Comparison of ENCODE assay signal across 1 cellular context in the genomic region with DNA sequence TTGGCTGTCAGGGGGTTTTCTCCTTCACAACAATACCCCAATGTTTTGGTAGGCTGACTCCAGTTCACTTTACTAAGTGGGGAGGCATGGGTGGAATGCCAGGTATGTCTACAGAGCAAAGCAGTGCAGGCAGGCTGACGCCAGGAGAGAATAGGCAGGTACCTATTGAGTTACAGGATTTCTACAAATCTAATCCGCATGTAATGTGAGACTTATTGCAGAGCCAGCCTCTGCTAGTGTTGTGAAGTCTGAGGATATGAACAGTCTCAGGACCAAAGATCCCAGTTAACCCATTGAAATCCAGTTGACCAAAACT.
TF ChIP-seq lines count a peak whose summit lies in the region.

No MANE protein-coding gene starts in this region.

TF ChIP-seq in H1, 55 proteins besides CTCF, POLR2A, EP300 and RAD21 (continued from another document):
- TF ChIP-seq, protein P1, sequence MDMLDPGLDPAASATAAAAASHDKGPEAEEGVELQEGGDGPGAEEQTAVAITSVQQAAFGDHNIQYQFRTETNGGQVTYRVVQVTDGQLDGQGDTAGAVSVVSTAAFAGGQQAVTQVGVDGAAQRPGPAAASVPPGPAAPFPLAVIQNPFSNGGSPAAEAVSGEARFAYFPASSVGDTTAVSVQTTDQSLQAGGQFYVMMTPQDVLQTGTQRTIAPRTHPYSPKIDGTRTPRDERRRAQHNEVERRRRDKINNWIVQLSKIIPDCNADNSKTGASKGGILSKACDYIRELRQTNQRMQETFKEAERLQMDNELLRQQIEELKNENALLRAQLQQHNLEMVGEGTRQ (IDR thresholded peaks at IDR 0.05; ENCODE audit: low read length) = no peak
- TF ChIP-seq NRF1 (IDR thresholded peaks at IDR 0.05; ENCODE audit: low read depth, low read length) (no peak), TEAD4 (IDR thresholded peaks at IDR 0.05; ENCODE audit: low read depth, low read length) (peak; percentile 100), TBP (IDR thresholded peaks at IDR 0.05; ENCODE audit: low read depth, low read length) (no peak), SP2 (IDR thresholded peaks at IDR 0.05; ENCODE audit: low read length) (no peak), JUN (IDR thresholded peaks at IDR 0.05; ENCODE audit: low read depth, low read length) (no peak), BCL11A (IDR thresholded peaks at IDR 0.05; ENCODE audit: low read depth in 2 of 2, low read length in 2 of 2) (no peak), CHD1 (IDR thresholded peaks at IDR 0.05; ENCODE audit: low read depth, low read length) (no peak), EZH2 (IDR thresholded peaks at IDR 0.05; ENCODE audit: low read depth, low read length, severe bottlenecking) (no peak), ZNF274 (IDR thresholded peaks at IDR 0.05; ENCODE audit: borderline replicate concordance, extremely low read depth, low read length) (no peak), NANOG (IDR thresholded peaks at IDR 0.05; ENCODE audit: insufficient read depth, low read depth, low read length, poor library complexity, severe bottlenecking) (no peak), GTF2F1 (IDR thresholded peaks at IDR 0.05; ENCODE audit: borderline replicate concordance, low read depth, low read length) (no peak), RBBP5 (IDR thresholded peaks at IDR 0.05; ENCODE audit: borderline replicate concordance, low read depth, low read length) (no peak), KDM4A (IDR thresholded peaks at IDR 0.05; ENCODE audit: low read depth, low read length, severe bottlenecking) (no peak), ASH2L (IDR thresholded peaks at IDR 0.05; ENCODE audit: low read length) (peak; percentile 27), YY1 (IDR thresholded peaks at IDR 0.05; ENCODE audit: low read depth, low read length) (no peak), SP1 (IDR thresholded peaks at IDR 0.05; ENCODE audit: low read depth, low read length) (peak; percentile 70), RNF2 (IDR thresholded peaks at IDR 0.05; ENCODE audit: borderline replicate concordance, low read depth, low read length, missing control alignments, poor library complexity, severe bottlenecking) (no peak), BACH1 (IDR thresholded peaks at IDR 0.05; ENCODE audit: low read length) (no peak), KDM1A (IDR thresholded peaks at IDR 0.05; ENCODE audit: borderline replicate concordance, low read length) (no peak), EGR1 (IDR thresholded peaks at IDR 0.05; ENCODE audit: borderline replicate concordance, low read depth, low read length) (no peak), BRCA1 (IDR thresholded peaks at IDR 0.05; ENCODE audit: low read depth, low read length) (no peak), SIN3A (conservative IDR thresholded peaks at IDR 0.05 in 1 of 2, IDR thresholded peaks at IDR 0.05 in 1 of 2; ENCODE audit: low read depth in 1 of 2, low read length in 2 of 2) (no peak), TAF1 (IDR thresholded peaks at IDR 0.05; ENCODE audit: low read depth, low read length) (no peak), HDAC2 (IDR thresholded peaks at IDR 0.05; ENCODE audit: borderline replicate concordance in 1 of 2, low read depth in 2 of 2, low read length in 2 of 2) (peak in 1 of 2 experiments; percentile 54; a peak in 1 of 4 replicates), JUND (IDR thresholded peaks at IDR 0.05; ENCODE audit: low read length) (peak; percentile 58; the same call in 1 of the 2 replicates), CHD2 (IDR thresholded peaks at IDR 0.05; ENCODE audit: low read length) (no peak), CEBPB (IDR thresholded peaks at IDR 0.05; ENCODE audit: low read depth, low read length) (no peak), FOSL1 (IDR thresholded peaks at IDR 0.05; ENCODE audit: insufficient read depth, low read depth, low read length) (no peak), RFX5 (IDR thresholded peaks at IDR 0.05; ENCODE audit: borderline replicate concordance, low read depth, low read length) (no peak)
- TF ChIP-seq, protein P2, sequence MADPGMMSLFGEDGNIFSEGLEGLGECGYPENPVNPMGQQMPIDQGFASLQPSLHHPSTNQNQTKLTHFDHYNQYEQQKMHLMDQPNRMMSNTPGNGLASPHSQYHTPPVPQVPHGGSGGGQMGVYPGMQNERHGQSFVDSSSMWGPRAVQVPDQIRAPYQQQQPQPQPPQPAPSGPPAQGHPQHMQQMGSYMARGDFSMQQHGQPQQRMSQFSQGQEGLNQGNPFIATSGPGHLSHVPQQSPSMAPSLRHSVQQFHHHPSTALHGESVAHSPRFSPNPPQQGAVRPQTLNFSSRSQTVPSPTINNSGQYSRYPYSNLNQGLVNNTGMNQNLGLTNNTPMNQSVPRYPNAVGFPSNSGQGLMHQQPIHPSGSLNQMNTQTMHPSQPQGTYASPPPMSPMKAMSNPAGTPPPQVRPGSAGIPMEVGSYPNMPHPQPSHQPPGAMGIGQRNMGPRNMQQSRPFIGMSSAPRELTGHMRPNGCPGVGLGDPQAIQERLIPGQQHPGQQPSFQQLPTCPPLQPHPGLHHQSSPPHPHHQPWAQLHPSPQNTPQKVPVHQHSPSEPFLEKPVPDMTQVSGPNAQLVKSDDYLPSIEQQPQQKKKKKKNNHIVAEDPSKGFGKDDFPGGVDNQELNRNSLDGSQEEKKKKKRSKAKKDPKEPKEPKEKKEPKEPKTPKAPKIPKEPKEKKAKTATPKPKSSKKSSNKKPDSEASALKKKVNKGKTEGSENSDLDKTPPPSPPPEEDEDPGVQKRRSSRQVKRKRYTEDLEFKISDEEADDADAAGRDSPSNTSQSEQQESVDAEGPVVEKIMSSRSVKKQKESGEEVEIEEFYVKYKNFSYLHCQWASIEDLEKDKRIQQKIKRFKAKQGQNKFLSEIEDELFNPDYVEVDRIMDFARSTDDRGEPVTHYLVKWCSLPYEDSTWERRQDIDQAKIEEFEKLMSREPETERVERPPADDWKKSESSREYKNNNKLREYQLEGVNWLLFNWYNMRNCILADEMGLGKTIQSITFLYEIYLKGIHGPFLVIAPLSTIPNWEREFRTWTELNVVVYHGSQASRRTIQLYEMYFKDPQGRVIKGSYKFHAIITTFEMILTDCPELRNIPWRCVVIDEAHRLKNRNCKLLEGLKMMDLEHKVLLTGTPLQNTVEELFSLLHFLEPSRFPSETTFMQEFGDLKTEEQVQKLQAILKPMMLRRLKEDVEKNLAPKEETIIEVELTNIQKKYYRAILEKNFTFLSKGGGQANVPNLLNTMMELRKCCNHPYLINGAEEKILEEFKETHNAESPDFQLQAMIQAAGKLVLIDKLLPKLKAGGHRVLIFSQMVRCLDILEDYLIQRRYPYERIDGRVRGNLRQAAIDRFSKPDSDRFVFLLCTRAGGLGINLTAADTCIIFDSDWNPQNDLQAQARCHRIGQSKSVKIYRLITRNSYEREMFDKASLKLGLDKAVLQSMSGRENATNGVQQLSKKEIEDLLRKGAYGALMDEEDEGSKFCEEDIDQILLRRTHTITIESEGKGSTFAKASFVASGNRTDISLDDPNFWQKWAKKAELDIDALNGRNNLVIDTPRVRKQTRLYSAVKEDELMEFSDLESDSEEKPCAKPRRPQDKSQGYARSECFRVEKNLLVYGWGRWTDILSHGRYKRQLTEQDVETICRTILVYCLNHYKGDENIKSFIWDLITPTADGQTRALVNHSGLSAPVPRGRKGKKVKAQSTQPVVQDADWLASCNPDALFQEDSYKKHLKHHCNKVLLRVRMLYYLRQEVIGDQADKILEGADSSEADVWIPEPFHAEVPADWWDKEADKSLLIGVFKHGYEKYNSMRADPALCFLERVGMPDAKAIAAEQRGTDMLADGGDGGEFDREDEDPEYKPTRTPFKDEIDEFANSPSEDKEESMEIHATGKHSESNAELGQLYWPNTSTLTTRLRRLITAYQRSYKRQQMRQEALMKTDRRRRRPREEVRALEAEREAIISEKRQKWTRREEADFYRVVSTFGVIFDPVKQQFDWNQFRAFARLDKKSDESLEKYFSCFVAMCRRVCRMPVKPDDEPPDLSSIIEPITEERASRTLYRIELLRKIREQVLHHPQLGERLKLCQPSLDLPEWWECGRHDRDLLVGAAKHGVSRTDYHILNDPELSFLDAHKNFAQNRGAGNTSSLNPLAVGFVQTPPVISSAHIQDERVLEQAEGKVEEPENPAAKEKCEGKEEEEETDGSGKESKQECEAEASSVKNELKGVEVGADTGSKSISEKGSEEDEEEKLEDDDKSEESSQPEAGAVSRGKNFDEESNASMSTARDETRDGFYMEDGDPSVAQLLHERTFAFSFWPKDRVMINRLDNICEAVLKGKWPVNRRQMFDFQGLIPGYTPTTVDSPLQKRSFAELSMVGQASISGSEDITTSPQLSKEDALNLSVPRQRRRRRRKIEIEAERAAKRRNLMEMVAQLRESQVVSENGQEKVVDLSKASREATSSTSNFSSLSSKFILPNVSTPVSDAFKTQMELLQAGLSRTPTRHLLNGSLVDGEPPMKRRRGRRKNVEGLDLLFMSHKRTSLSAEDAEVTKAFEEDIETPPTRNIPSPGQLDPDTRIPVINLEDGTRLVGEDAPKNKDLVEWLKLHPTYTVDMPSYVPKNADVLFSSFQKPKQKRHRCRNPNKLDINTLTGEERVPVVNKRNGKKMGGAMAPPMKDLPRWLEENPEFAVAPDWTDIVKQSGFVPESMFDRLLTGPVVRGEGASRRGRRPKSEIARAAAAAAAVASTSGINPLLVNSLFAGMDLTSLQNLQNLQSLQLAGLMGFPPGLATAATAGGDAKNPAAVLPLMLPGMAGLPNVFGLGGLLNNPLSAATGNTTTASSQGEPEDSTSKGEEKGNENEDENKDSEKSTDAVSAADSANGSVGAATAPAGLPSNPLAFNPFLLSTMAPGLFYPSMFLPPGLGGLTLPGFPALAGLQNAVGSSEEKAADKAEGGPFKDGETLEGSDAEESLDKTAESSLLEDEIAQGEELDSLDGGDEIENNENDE (IDR thresholded peaks at IDR 0.05; ENCODE audit: insufficient replicate concordance, low read length) = no peak
- TF ChIP-seq, protein P3, sequence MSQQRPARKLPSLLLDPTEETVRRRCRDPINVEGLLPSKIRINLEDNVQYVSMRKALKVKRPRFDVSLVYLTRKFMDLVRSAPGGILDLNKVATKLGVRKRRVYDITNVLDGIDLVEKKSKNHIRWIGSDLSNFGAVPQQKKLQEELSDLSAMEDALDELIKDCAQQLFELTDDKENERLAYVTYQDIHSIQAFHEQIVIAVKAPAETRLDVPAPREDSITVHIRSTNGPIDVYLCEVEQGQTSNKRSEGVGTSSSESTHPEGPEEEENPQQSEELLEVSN (IDR thresholded peaks at IDR 0.05) = no peak
- TF ChIP-seq, protein P4, sequence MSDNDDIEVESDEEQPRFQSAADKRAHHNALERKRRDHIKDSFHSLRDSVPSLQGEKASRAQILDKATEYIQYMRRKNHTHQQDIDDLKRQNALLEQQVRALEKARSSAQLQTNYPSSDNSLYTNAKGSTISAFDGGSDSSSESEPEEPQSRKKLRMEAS (IDR thresholded peaks at IDR 0.05) = no peak
